14 cellular contexts compared by ENCODE assay signal in genomic region chr4:107709916-107710315, GRCh38. TPM values are rescaled to one million over a fixed set of nuclear protein-coding genes. Genes with fewer than 3 reads are reported as not detected.
DNase-seq lines count a peak whose midpoint lies in the region; ATAC-seq and TF ChIP-seq lines count a peak whose summit lies in the region.
"Had no signal": no experiment of that assay in that cellular context is flagged by ENCODE, and none has a peak within 500 bp of the region (broad histone marks: within the 10 kb centered on the region; RNA-seq: fewer than 3 reads in every experiment).

No MANE protein-coding gene starts in this region.

- H3K27me3 ChIP-seq in mammary epithelial cell (ENCODE audit: insufficient read depth, low read length): no peaks in the 10 kb centered on the region

- H3K9me3 Mint-ChIP-seq in naive thymus-derived CD8-positive, alpha-beta T cell: peaks cover 7 to 33% (median 17%) of the 10 kb centered on the region in 9 donors
- H3K9me3 Mint-ChIP-seq in effector memory CD8-positive, alpha-beta T cell: peaks cover 0 to 4% of the 10 kb centered on the region in 2 donors

- ATAC-seq in GM21723 (IDR thresholded peaks at IDR 0.05; ENCODE audit: unreplicated experiment): peak; percentile 69
- ATAC-seq in naive thymus-derived CD8-positive, alpha-beta T cell: no peak
- ATAC-seq in effector memory CD8-positive, alpha-beta T cell (replicated peaks): no peak
- ATAC-seq: left lobe of liver had no signal

- dilution Hi-C loops in mammary epithelial cell (cut with HindIII; ENCODE audit: low sequenced_read_pairs): no loop called here

- DNase-seq in MV-4-11 (lab: John Stamatoyannopoulos, UW) (peak; percentile 96), mammary epithelial cell (peak; percentile 35), putamen (ENCODE audit: low spot score) (peak; percentile 57), GM19238 (ENCODE audit: insufficient read length, low spot score) (no peak), NCI-H2081 treated with DMSO at 0.1 percent for 48 hours (lab: John Stamatoyannopoulos, UW) (no peak)
- DNase-seq in naive thymus-derived CD8-positive, alpha-beta T cell: no peak
- DNase-seq in effector memory CD8-positive, alpha-beta T cell: no peak
- DNase-seq: glutamatergic neuron, NCI-H510A, SK-N-SH had no signal

- peaks cover 11% of the 10 kb centered on the region for H3K9me3 ChIP-seq in mammary epithelial cell (replicated peaks; ENCODE audit: insufficient read depth, low read length)

- H3K36me3 ChIP-seq in mammary epithelial cell (ENCODE audit: insufficient read depth, low read length): no peaks in the 10 kb centered on the region
- H3K36me3 ChIP-seq: HAP-1 had no signal

- CTCF ChIA-PET in mammary epithelial cell (lab: Charles Lee; ENCODE audit: low non-redundant PET): interaction anchor here (0.6 kb wide), 1 partner anchor 22 kb away, joined by 7 read pairs; no protein-coding TSS in a partner anchor

- TF ChIP-seq CTCF in mammary epithelial cell (conservative IDR thresholded peaks at IDR 0.05 in 1 of 2, IDR thresholded peaks at IDR 0.05 in 1 of 2; ENCODE audit: extremely low read depth in 1 of 2, insufficient read depth in 1 of 2, low read depth in 1 of 2, low read length in 2 of 2): no peak

- 94% methylated on average over 1 of the region's 1 CpG for WGBS in mammary epithelial cell (ENCODE audit: low coverage, missing lambda C conversion rate)

- H3K4me2 ChIP-seq in mammary epithelial cell (ENCODE audit: insufficient read depth, low read depth, low read length): peak overlapping the region; percentile 12
- H3K4me2 ChIP-seq: SK-N-SH had no signal

- H3K4me3 ChIP-seq in mammary epithelial cell (replicated peaks in 1 of 3; ENCODE audit: insufficient read depth in 1 of 3, low read depth in 2 of 3, low read length in 3 of 3): no peak overlapping the region
- H3K4me3 ChIP-seq: HAP-1 had no signal

- POLR2A ChIA-PET in naive thymus-derived CD8-positive, alpha-beta T cell (lab: Charles Lee): interaction anchor here (1.2 kb wide), 1 partner anchor 11 kb away, joined by 3 read pairs; no protein-coding TSS in a partner anchor

- H3K36me3 Mint-ChIP-seq in naive thymus-derived CD8-positive, alpha-beta T cell: peaks cover 3 to 35% (median 15%) of the 10 kb centered on the region in 3 donors
- no peaks in the 10 kb centered on the region for H3K36me3 Mint-ChIP-seq in effector memory CD8-positive, alpha-beta T cell (ENCODE audit: insufficient read depth)

- H4K20me1 ChIP-seq in mammary epithelial cell (ENCODE audit: insufficient read depth, low read length): no peaks in the 10 kb centered on the region

- no peak overlapping the region for H3K4me3 Mint-ChIP-seq in naive thymus-derived CD8-positive, alpha-beta T cell
- H3K4me3 Mint-ChIP-seq in effector memory CD8-positive, alpha-beta T cell: no peak overlapping the region
- H3K4me3 Mint-ChIP-seq: activated naive CD4-positive, alpha-beta T cell treated with anti-CD3 and anti-CD28 coated beads, Interleukin-2, amount 50 U/mL, for 24 hours had no signal

- H3K9ac ChIP-seq in mammary epithelial cell (ENCODE audit: insufficient read depth, low read length): no peak overlapping the region
- H3K9ac ChIP-seq: SK-N-SH had no signal

- H3K27ac Mint-ChIP-seq in naive thymus-derived CD8-positive, alpha-beta T cell: no peak overlapping the region
- no peak overlapping the region for H3K27ac Mint-ChIP-seq in effector memory CD8-positive, alpha-beta T cell
- H3K27ac Mint-ChIP-seq: activated naive CD4-positive, alpha-beta T cell treated with anti-CD3 and anti-CD28 coated beads, Interleukin-2, amount 50 U/mL, for 24 hours had no signal

- intact Hi-C loops in mammary epithelial cell (cut with micrococcal nuclease): no loop called here

- peaks cover 0 to 14% (median 9%) of the 10 kb centered on the region in 4 donors for H3K4me1 Mint-ChIP-seq in naive thymus-derived CD8-positive, alpha-beta T cell
- peaks cover 10 to 11% of the 10 kb centered on the region in 2 donors for H3K4me1 Mint-ChIP-seq in effector memory CD8-positive, alpha-beta T cell (ENCODE audit: low read depth in 2 of 2)

- peaks cover 93% of the 10 kb centered on the region for H3K79me2 ChIP-seq in mammary epithelial cell (ENCODE audit: insufficient read depth, low read length)

- no peak overlapping the region for H3K27ac ChIP-seq in mammary epithelial cell (ENCODE audit: insufficient read depth, low read depth, low read length)

- peaks cover 27% of the 10 kb centered on the region for H3K4me1 ChIP-seq in mammary epithelial cell (ENCODE audit: insufficient read depth, low read length)

- in situ Hi-C loops in mammary epithelial cell (cut with MboI; ENCODE audit: low sequenced_read_pairs in 2 of 2): no loop called here

- no peak overlapping the region for H2AFZ ChIP-seq in mammary epithelial cell (ENCODE audit: low read depth, low read length)

- no peaks in the 10 kb centered on the region for H3K27me3 Mint-ChIP-seq in naive thymus-derived CD8-positive, alpha-beta T cell
- H3K27me3 Mint-ChIP-seq in effector memory CD8-positive, alpha-beta T cell: no peaks in the 10 kb centered on the region
- H3K27me3 Mint-ChIP-seq: activated naive CD4-positive, alpha-beta T cell treated with anti-CD3 and anti-CD28 coated beads, Interleukin-2, amount 50 U/mL, for 24 hours had no signal

- BruUV-seq in mammary epithelial cell (replicated peaks; lab: Mats Ljungman, UMichigan): no TSS peak

RNA-seq across cellular contexts. Expression of gene PAPSS1, which starts 10.1 kb away (rescaled TPM):
- total RNA-seq in mammary epithelial cell: 10 to 100 TPM; 68.5 to 94.7 TPM
- polyA plus RNA-seq in mammary epithelial cell: 113 TPM
- polyA minus RNA-seq in mammary epithelial cell: 95.7 TPM
- 10 to 100 TPM; 17.3 TPM for total RNA-seq in naive thymus-derived CD8-positive, alpha-beta T cell
- polyA plus RNA-seq in naive thymus-derived CD8-positive, alpha-beta T cell: 10 to 100 TPM; 22.8 to 23.9 (median 23.2) TPM

Comparison
In these comparisons a context has a peak if more than half of its experiments do, and no peak if none do; other contexts are left out.
1. DNase-seq: peak in MV-4-11 (single experiment), mammary epithelial cell (single experiment) and putamen (single experiment); none in GM19238 (single experiment), NCI-H2081 treated with DMSO at 0.1 percent for 48 hours (single experiment), naive thymus-derived CD8-positive, alpha-beta T cell (0 of 10) and effector memory CD8-positive, alpha-beta T cell (0 of 3).